ENCODE assay signal across 38 cellular contexts in genomic region chr19:15042003-15042402, GRCh38. TPM values are rescaled to one million over a fixed set of nuclear protein-coding genes. Genes with fewer than 3 reads are reported as not detected.
"Had no signal": no experiment of that assay in that cellular context is flagged by ENCODE, and none has a peak within 500 bp of the region (broad histone marks: within the 10 kb centered on the region; RNA-seq: fewer than 3 reads in every experiment).

No MANE protein-coding gene starts in this region.

- H3K9me3 ChIP-seq: MG63 had no signal

- H3K36me3 ChIP-seq: MG63 had no signal

- H3K4me3 ChIP-seq: MG63 had no signal

- DNase-seq: Karpas-422, Kasumi-1, MG63, MM.1S, MV-4-11, NCI-H1048, NCI-H1092, NCI-H1092 treated with DMSO at 0.1 percent for 48 hours, NCI-H1105, NCI-H1105 treated with DMSO at 0.1 percent for 48 hours, NCI-H1417, NCI-H1417 treated with DMSO at 0.1 percent for 48 hours, NCI-H1436, NCI-H1436 treated with DMSO at 0.1 percent for 48 hours, NCI-H146, NCI-H1694, NCI-H1694 treated with DMSO at 0.1 percent for 48 hours, NCI-H187, NCI-H187 treated with DMSO at 0.1 percent for 48 hours, NCI-H1930, NCI-H2029, NCI-H2029 treated with DMSO at 0.1 percent for 48 hours, NCI-H2081, NCI-H2081 treated with DMSO at 0.1 percent for 48 hours, NCI-H2107, NCI-H2171, NCI-H2171 treated with DMSO at 0.1 percent for 48 hours, NCI-H2227 treated with DMSO at 0.1 percent for 48 hours, NCI-H226, NCI-H345, NCI-H446, NCI-H446 treated with DMSO at 0.1 percent for 48 hours, NCI-H510A, NCI-H510A treated with DMSO at 0.1 percent for 48 hours had no signal

RNA-seq across cellular contexts. Expression of gene CASP14, which starts 7.3 kb away (rescaled TPM):
- total RNA-seq: LHCN-M2, M059J, MCF 10A, NCI-H460 had no signal

RNA-seq across cellular contexts. Expression of gene OR1I1, which starts 40.0 kb away (rescaled TPM):
- total RNA-seq: LHCN-M2, M059J, MCF 10A, NCI-H460 had no signal
